ENCODE assay signal across 12 cellular contexts in the genomic region with DNA sequence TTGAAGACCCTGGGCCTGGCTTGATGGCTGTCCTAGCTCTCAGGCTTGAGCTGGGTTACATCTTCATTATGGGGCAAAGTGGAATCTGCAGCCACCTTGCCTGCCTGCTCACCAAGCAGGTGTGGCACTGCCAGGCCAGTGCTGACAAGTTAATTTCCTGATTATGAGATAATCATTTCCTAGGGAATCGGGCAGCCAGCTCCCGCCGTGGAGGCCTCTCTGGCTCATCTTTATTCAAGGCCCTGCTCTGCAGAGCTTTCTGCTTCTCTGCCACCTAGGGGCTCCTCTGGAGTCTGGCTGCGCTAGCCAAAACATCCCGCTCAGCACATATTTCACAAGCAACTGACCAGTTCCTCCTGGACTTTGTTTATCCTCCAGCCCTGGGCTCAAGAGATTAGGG. TPM values are rescaled to one million over a fixed set of nuclear protein-coding genes. Genes with fewer than 3 reads are reported as not detected.
DNase-seq lines count a peak whose midpoint lies in the region; ATAC-seq and TF ChIP-seq lines count a peak whose summit lies in the region.
"Had no signal": no experiment of that assay in that cellular context is flagged by ENCODE, and none has a peak within 500 bp of the region (broad histone marks: within the 10 kb centered on the region; RNA-seq: fewer than 3 reads in every experiment).

No MANE protein-coding gene starts in this region.

- no peaks in the 10 kb centered on the region for H3K36me3 ChIP-seq in cardiac muscle cell
- H3K36me3 ChIP-seq: BLaER1 treated with 17β-estradiol and CSF1 and Interleukin-3, amounts not matched to agents 10 nM and 100 nM; prostate gland had no signal

- peak overlapping the region in 2 of 10 donors; percentile 30 to 65 for H3K27ac Mint-ChIP-seq in naive thymus-derived CD8-positive, alpha-beta T cell
- H3K27ac Mint-ChIP-seq: activated naive CD8-positive, alpha-beta T cell treated with anti-CD3 and anti-CD28 coated beads, Interleukin-2, amount 10 ng/mL, durations not matched to agents 7 days and 5 days had no signal

- no peaks in the 10 kb centered on the region for H3K27me3 ChIP-seq in cardiac muscle cell
- H3K27me3 ChIP-seq: BLaER1 treated with 17β-estradiol and CSF1 and Interleukin-3, amounts not matched to agents 10 nM and 100 nM had no signal

- DNase-seq in cardiac muscle cell (ENCODE audit: low read depth in 1 of 2, low spot score in 1 of 2), result peak in 1 of 2 donors; percentile 74
- no peak for DNase-seq in Right ventricle myocardium inferior (ENCODE audit: missing footprints)
- DNase-seq in T47D (ENCODE audit: low read depth in 1 of 2, low spot score in 1 of 2), result peak; percentile 42 to 59
- peak; percentile 72 for DNase-seq in kidney glomerular epithelial cell (lab: John Stamatoyannopoulos, UW)
- no peak for DNase-seq in D341Med (ENCODE audit: low spot score)
- no peak for DNase-seq in activated CD8-positive, alpha-beta memory T cell treated with anti-CD3 and anti-CD28 coated beads for 24 hours
- no peak for DNase-seq in ecto neural progenitor cell (ENCODE audit: low spot score)
- no peak for DNase-seq in naive thymus-derived CD8-positive, alpha-beta T cell
- DNase-seq: activated naive CD8-positive, alpha-beta T cell treated with anti-CD3 and anti-CD28 coated beads, Interleukin-2, amount 10 ng/mL, durations not matched to agents 7 days and 5 days had no signal

- no peaks in the 10 kb centered on the region for H3K9me3 Mint-ChIP-seq in naive thymus-derived CD8-positive, alpha-beta T cell
- H3K9me3 Mint-ChIP-seq: activated naive CD8-positive, alpha-beta T cell treated with anti-CD3 and anti-CD28 coated beads, Interleukin-2, amount 10 ng/mL, durations not matched to agents 7 days and 5 days had no signal

- H3K27ac ChIP-seq in cardiac muscle cell, result no peak overlapping the region
- H3K27ac ChIP-seq: BLaER1 treated with 17β-estradiol and CSF1 and Interleukin-3, amounts not matched to agents 10 nM and 100 nM; prostate gland had no signal

- ATAC-seq in Right ventricle myocardium inferior, result no peak
- ATAC-seq in naive thymus-derived CD8-positive, alpha-beta T cell, result no peak
- ATAC-seq: GM12878 had no signal

- no peaks in the 10 kb centered on the region for H3K9me3 ChIP-seq in cardiac muscle cell (ENCODE audit: low read depth)
- H3K9me3 ChIP-seq: BLaER1 treated with 17β-estradiol and CSF1 and Interleukin-3, amounts not matched to agents 10 nM and 100 nM; prostate gland had no signal

- in situ Hi-C loops in T47D (cut with HindIII; ENCODE audit: low pct_unique_long_range_greater_than_20kb, low sequenced_read_pairs), result no loop called here

- no peak overlapping the region for H3K4me3 ChIP-seq in cardiac muscle cell
- H3K4me3 ChIP-seq: BLaER1 treated with 17β-estradiol and CSF1 and Interleukin-3, amounts not matched to agents 10 nM and 100 nM; GM12878; prostate gland had no signal

- intact Hi-C loops in Right ventricle myocardium inferior (cut with DNase I), result no loop called here

- H3K4me1 ChIP-seq in cardiac muscle cell (ENCODE audit: low read depth), result peaks cover 57% of the 10 kb centered on the region

- H3K27me3 Mint-ChIP-seq in naive thymus-derived CD8-positive, alpha-beta T cell, result peaks cover 0 to 5% (median 2%) of the 10 kb centered on the region in 5 donors

- no peaks in the 10 kb centered on the region for H3K36me3 Mint-ChIP-seq in naive thymus-derived CD8-positive, alpha-beta T cell
- H3K36me3 Mint-ChIP-seq: activated naive CD8-positive, alpha-beta T cell treated with anti-CD3 and anti-CD28 coated beads, Interleukin-2, amount 10 ng/mL, durations not matched to agents 7 days and 5 days had no signal

- peak; percentile 51 for TF ChIP-seq CTCF in cardiac muscle cell (IDR thresholded peaks at IDR 0.05; ENCODE audit: low read depth, low read length)

- peaks cover under 1 to 5% (median 2%) of the 10 kb centered on the region in 4 donors for H3K4me1 Mint-ChIP-seq in naive thymus-derived CD8-positive, alpha-beta T cell

- POLR2A ChIA-PET in naive thymus-derived CD8-positive, alpha-beta T cell (lab: Charles Lee), result interaction anchor here (1.4 kb wide), 1 partner anchor 10 kb away, joined by 3 read pairs; no protein-coding TSS in a partner anchor

- no peak overlapping the region for H3K4me3 Mint-ChIP-seq in naive thymus-derived CD8-positive, alpha-beta T cell
- H3K4me3 Mint-ChIP-seq: activated naive CD8-positive, alpha-beta T cell treated with anti-CD3 and anti-CD28 coated beads, Interleukin-2, amount 10 ng/mL, durations not matched to agents 7 days and 5 days had no signal

RNA-seq across cellular contexts. Expression of a gene that starts 9.9 kb away (rescaled TPM):
- 54.5 and 79.4 TPM in 2 replicates for total RNA-seq in cardiac muscle cell
- 82.3 and 92.4 TPM in 2 replicates for polyA plus RNA-seq in cardiac muscle cell
- total RNA-seq in Right ventricle myocardium inferior, result 15.9 TPM
- 1 to 10 TPM in 1 of 2 experiments, under 1 TPM in 1; 0.80 to 1.9 TPM for total RNA-seq in naive thymus-derived CD8-positive, alpha-beta T cell
- 1 to 10 TPM; 1.2 to 2.0 (median 1.3) TPM for polyA plus RNA-seq in naive thymus-derived CD8-positive, alpha-beta T cell

RNA-seq across cellular contexts. Expression of a gene that starts 55.9 kb away (rescaled TPM):
- total RNA-seq in cardiac muscle cell (8.2 and 8.8 TPM in 2 replicates), Right ventricle myocardium inferior (31.2 TPM)
- polyA plus RNA-seq in cardiac muscle cell, result 9.7 and 15.6 TPM in 2 replicates
- total RNA-seq in naive thymus-derived CD8-positive, alpha-beta T cell, result 10 to 100 TPM; 10.4 to 10.8 TPM
- polyA plus RNA-seq in naive thymus-derived CD8-positive, alpha-beta T cell, result 10 to 100 TPM in 2 of 3 donors, 1 to 10 TPM in 1; 9.6 to 15.6 (median 12.6) TPM

RNA-seq across cellular contexts. Expression of a gene that starts 58.3 kb away (rescaled TPM):
- total RNA-seq in cardiac muscle cell, result 28.1 and 40.4 TPM in 2 replicates
- 21.9 and 27.1 TPM in 2 replicates for polyA plus RNA-seq in cardiac muscle cell
- 22.3 TPM for total RNA-seq in Right ventricle myocardium inferior
- total RNA-seq in naive thymus-derived CD8-positive, alpha-beta T cell, result 10 to 100 TPM; 53.1 to 57.9 TPM
- 10 to 100 TPM; 12.2 to 26.9 (median 19.7) TPM for polyA plus RNA-seq in naive thymus-derived CD8-positive, alpha-beta T cell

Comparison
In these comparisons a context has a peak if more than half of its experiments do, and no peak if none do; other contexts are left out.
1. DNase-seq: peak in T47D (2 of 2) and kidney glomerular epithelial cell (single experiment); none in Right ventricle myocardium inferior (single experiment), D341Med (single experiment), activated CD8-positive, alpha-beta memory T cell treated with anti-CD3 and anti-CD28 coated beads for 24 hours (single experiment), ecto neural progenitor cell (single experiment) and naive thymus-derived CD8-positive, alpha-beta T cell (0 of 10).